ENCODE assay signal across 17 cellular contexts in genomic region chr3:98776114-98776513, GRCh38.
"Had no signal": no experiment of that assay in that cellular context is flagged by ENCODE, and none has a peak within 500 bp of the region (broad histone marks: within the 10 kb centered on the region; RNA-seq: fewer than 3 reads in every experiment).

No MANE protein-coding gene starts in this region.

- H3K9ac ChIP-seq: parathyroid adenoma had no signal

- ATAC-seq: left colon; stimulated activated naive CD8-positive, alpha-beta T cell treated with anti-CD3 and anti-CD28 coated beads, Interleukin-15, Interleukin-2, amounts not matched to agents 100 U/mL and 50 U/mL, for 24 hours had no signal

- H3K4me3 ChIP-seq: dorsolateral prefrontal cortex, lung, transverse colon had no signal

- H3K27me3 ChIP-seq: dorsolateral prefrontal cortex, transverse colon had no signal

- H3K9me3 Mint-ChIP-seq: nephron had no signal

- DNase-seq: activated CD4-positive, alpha-beta T cell treated with anti-CD3 and anti-CD28 coated beads for 1 hour; activated CD8-positive, alpha-beta memory T cell treated with anti-CD3 and anti-CD28 coated beads for 24 hours; activated CD8-positive, alpha-beta memory T cell treated with anti-CD3 and anti-CD28 coated beads, Interleukin-2, amount 50 U/mL, for 48 hours; activated effector memory CD4-positive, alpha-beta T cell treated with anti-CD3 and anti-CD28 coated beads, Interleukin-2, amount 50 U/mL, for 16 hours; activated naive CD4-positive, alpha-beta T cell treated with anti-CD3 and anti-CD28 coated beads, Interleukin-2, amount 50 U/mL, for 16 hours; activated T-cell treated with anti-CD3 and anti-CD28 coated beads, Interleukin-2, amount 50 U/mL, for 48 hours; dorsolateral prefrontal cortex; foreskin fibroblast; islet precursor cell; left colon; stimulated activated naive CD8-positive, alpha-beta T cell treated with anti-CD3 and anti-CD28 coated beads, Interleukin-15, Interleukin-2, amounts not matched to agents 100 U/mL and 50 U/mL, for 24 hours; T-helper 2 cell; transverse colon; WERI-Rb-1 had no signal

- H3K4me3 Mint-ChIP-seq: nephron had no signal

- H3K9me3 ChIP-seq: transverse colon had no signal

- H3K27ac ChIP-seq: parathyroid adenoma, transverse colon, WERI-Rb-1 had no signal

- H3K36me3 ChIP-seq: transverse colon, WERI-Rb-1 had no signal

- H3K4me1 ChIP-seq: parathyroid adenoma had no signal
